Comparison of ENCODE assay signal across 21 cellular contexts in the genomic region with DNA sequence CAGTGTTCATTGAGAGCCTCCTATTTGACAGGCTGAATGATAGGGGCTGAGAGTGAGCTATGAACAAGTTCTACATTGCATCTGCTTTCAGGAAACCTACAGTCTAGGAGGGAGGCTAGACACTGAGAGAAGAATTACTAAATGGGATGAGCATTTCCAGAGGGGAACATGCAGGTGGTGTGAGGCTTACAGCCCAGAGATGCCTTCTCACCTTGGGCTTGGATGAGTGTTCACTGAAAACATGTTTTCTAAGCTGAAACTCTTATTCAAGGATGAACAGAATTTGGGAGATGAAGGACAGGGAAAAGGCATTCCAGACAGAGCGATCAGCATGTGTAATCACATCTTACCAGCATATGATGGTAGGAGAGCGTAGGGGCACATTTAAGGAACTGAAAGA.
"Had no signal": no experiment of that assay in that cellular context is flagged by ENCODE, and none has a peak within 500 bp of the region (broad histone marks: within the 10 kb centered on the region; RNA-seq: fewer than 3 reads in every experiment).

No MANE protein-coding gene starts in this region.

- H3K4me3 ChIP-seq: MG63, SJCRH30 had no signal

- ATAC-seq: Panc1, Right ventricle myocardium inferior, SK-N-SH treated with all-trans-retinoic acid at 6 μM for 48 hours had no signal

- H3K9me3 ChIP-seq: MG63 had no signal

- H3K36me3 ChIP-seq: MG63, SJCRH30 had no signal

- DNase-seq: KBM-7, MG63, NCI-H1092, NCI-H1105 treated with DMSO at 0.1 percent for 48 hours, NCI-H1417 treated with DMSO at 0.1 percent for 48 hours, NCI-H146, NCI-H1694 treated with DMSO at 0.1 percent for 48 hours, NCI-H1930, NCI-H2081, NCI-H2107, NCI-H2227 treated with DMSO at 0.1 percent for 48 hours, NCI-H524, NCI-H69, NCI-H774, SHP77 treated with DMSO at 0.1 percent for 48 hours had no signal

- H3K27me3 ChIP-seq: MG63, SJCRH30 had no signal

- H3K27ac ChIP-seq: HL-60, RWPE1, SJCRH30 had no signal
